ENCODE assay signal across 8 cellular contexts in genomic region chr5:96344678-96345612, GRCh38.
DNase-seq lines count a peak whose midpoint lies in the region; FAIRE-seq and TF ChIP-seq lines count a peak whose summit lies in the region.

No MANE protein-coding gene starts in this region.

- H3K27me3 ChIP-seq in A673 (replicated peaks; ENCODE audit: insufficient read depth, low read depth, low read length, poor library complexity) (no peaks in the 10 kb centered on the region), GM06990 (replicated peaks; ENCODE audit: control insufficient read depth, insufficient read depth, low read length) (no peaks in the 10 kb centered on the region), H7 (ENCODE audit: control insufficient read depth, insufficient read depth, low read length) (no peaks in the 10 kb centered on the region)

- H3K36me3 ChIP-seq in A673 (ENCODE audit: insufficient read depth, low read length, poor library complexity, severe bottlenecking) (no peaks in the 10 kb centered on the region), GM06990 (ENCODE audit: control insufficient read depth, insufficient read depth, low read length) (no peaks in the 10 kb centered on the region), H7 (replicated peaks; ENCODE audit: control insufficient read depth, insufficient read depth, low read length) (no peaks in the 10 kb centered on the region)

- DNase-seq in A673 (ENCODE audit: low spot score) (peak; percentile 81), GM06990 (ENCODE audit: extremely low read depth, insufficient read length) (no peak), H7 (peak; percentile 14), LNCaP clone FGC (ENCODE audit: low read depth) (peak; percentile 89), RCC 7860 (ENCODE audit: low spot score) (peak; percentile 31), dermis blood vessel endothelial cell (peak; percentile 91), lung microvascular endothelial cell (ENCODE audit: low read depth in 2 of 2) (peak; percentile 91 to 92), posterior vena cava (ENCODE audit: low spot score) (no peak)

- intact Hi-C loops in A673 (cut with micrococcal nuclease; ENCODE audit: unreplicated experiment) (loop anchor here (1.0 to 10.0 kb wide), 6 partner anchors 256 to 818 kb away; partner anchors contain the start of gene LIX1), posterior vena cava (cut with DNase I) (loop anchor here (5.0 to 10.0 kb wide), 2 partner anchors 250 to 257 kb away; no protein-coding TSS in a partner anchor)

- H3K4me3 ChIP-seq in A673 (ENCODE audit: low read depth, low read length, poor library complexity, severe bottlenecking) (no peak overlapping the region), GM06990 (replicated peaks; ENCODE audit: low read depth, low read length) (no peak overlapping the region), H7 (ENCODE audit: insufficient read depth, low read depth, low read length) (no peak overlapping the region), LNCaP clone FGC (ENCODE audit: low read depth, low read length) (no peak overlapping the region)

- H3K4me1 ChIP-seq in A673 (ENCODE audit: insufficient read depth, low read length, poor library complexity, severe bottlenecking): no peaks in the 10 kb centered on the region

- CTCF ChIA-PET in A673 (lab: Charles Lee): interaction anchor here (0.5 to 3.5 kb wide), 8 partner anchors 57 to 798 kb away, joined by 3 to 25 read pairs (median 4); partner anchors contain the start of gene LIX1

- H3K27ac ChIP-seq in A673 (ENCODE audit: low read depth, low read length, poor library complexity, severe bottlenecking): no peak overlapping the region

- TF ChIP-seq CTCF in A673 (conservative IDR thresholded peaks at IDR 0.05; ENCODE audit: low read depth, low read length) (peak; percentile 68), GM06990 (IDR thresholded peaks at IDR 0.05; ENCODE audit: insufficient read depth, low read length, poor library complexity, severe bottlenecking) (peak; percentile 45), LNCaP clone FGC (IDR thresholded peaks at IDR 0.05; ENCODE audit: control insufficient read depth, extremely low read depth, insufficient read depth) (peak; percentile 71)

- POLR2A ChIA-PET in A673 (lab: Charles Lee; ENCODE audit: low non-redundant PET): interaction anchor here (0.6 kb wide), 1 partner anchor 158 kb away, joined by 3 read pairs; no protein-coding TSS in a partner anchor

- no peaks in the 10 kb centered on the region for H3K9me3 ChIP-seq in A673 (ENCODE audit: low read depth, low read length, poor library complexity, severe bottlenecking)

- FAIRE-seq in RCC 7860 (lab: Jason Lieb, UNC): peak; percentile 28

- BruUV-seq in A673 (replicated peaks; lab: Mats Ljungman, UMichigan): no TSS peak

Comparison
In these comparisons a context has a peak if more than half of its experiments do, and no peak if none do; other contexts are left out.
1. DNase-seq: peak in A673 (single experiment), H7 (single experiment), LNCaP clone FGC (single experiment), RCC 7860 (single experiment), dermis blood vessel endothelial cell (single experiment) and lung microvascular endothelial cell (2 of 2); none in GM06990 (single experiment) and posterior vena cava (single experiment).
2. Peak in every context shown above with its lines, with median percentiles within 50 percentile points of each other: CTCF ChIP-seq.